ENCODE assay signal across 8 cellular contexts in the genomic region with DNA sequence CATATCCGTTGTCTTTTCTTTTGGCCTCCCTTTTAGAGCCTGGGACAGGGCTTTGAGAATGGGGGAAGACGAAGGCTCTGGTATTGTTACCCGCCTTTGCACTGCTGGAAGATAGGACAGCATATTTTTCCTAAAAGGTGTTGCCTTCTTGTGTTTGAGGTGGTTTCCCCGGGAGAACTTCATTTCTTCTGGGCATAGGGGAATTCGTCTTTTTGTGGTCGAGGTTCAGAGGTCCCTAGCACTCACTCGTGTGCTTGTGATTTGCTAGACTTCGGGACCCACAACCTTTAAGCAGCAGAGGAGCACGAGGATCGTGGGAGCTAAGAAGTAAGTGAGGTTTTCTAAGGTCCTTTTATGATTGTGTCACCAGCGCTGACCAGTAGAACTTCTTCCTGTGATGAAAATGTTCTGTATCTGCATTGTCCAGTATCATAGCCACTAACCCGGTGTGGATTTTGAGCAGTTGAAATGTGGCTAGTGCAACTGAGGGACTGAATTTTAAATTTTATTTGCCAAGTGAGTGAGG. TPM values are rescaled to one million over a fixed set of nuclear protein-coding genes. Genes with fewer than 3 reads are reported as not detected.
DNase-seq lines count a peak whose midpoint lies in the region; ATAC-seq, FAIRE-seq and TF ChIP-seq lines count a peak whose summit lies in the region.

No MANE protein-coding gene starts in this region.

- no peak for FAIRE-seq in HepG2 (lab: Jason Lieb, UNC)

- ATAC-seq in CD4-positive, alpha-beta T cell (ENCODE audit: poor library complexity) = peak; percentile 27
- peak; percentile 5 for ATAC-seq in HG03432 (IDR thresholded peaks at IDR 0.05; ENCODE audit: unreplicated experiment)
- ATAC-seq in HepG2 = peak; percentile 9
- no peak for ATAC-seq in HG02852 (IDR thresholded peaks at IDR 0.05; ENCODE audit: unreplicated experiment)

- CTCF ChIA-PET in CD4-positive, alpha-beta T cell (lab: Charles Lee) = interaction anchor here (0.5 kb wide), 1 partner anchor 91 kb away, joined by 3 read pairs; no protein-coding TSS in a partner anchor
- CTCF ChIA-PET in HepG2 (lab: Yijun Ruan, JAX; ENCODE audit: low intra/inter-chr PET ratio, low total read pairs) = interaction anchor here (1.1 kb wide), 1 partner anchor 213 kb away, joined by 3 read pairs; a partner anchor contains a TSS

- TSS peak; percentile 75 for BruUV-seq in HepG2 (replicated peaks; lab: Mats Ljungman, UMichigan)

- H3K4me1 Mint-ChIP-seq in CD4-positive, alpha-beta T cell (ENCODE audit: low read depth) = peaks cover 60% of the 10 kb centered on the region

- H3K9me3 Mint-ChIP-seq in CD4-positive, alpha-beta T cell = peaks cover 8% of the 10 kb centered on the region

- no peak for DNase-seq in CD4-positive, alpha-beta T cell
- DNase-seq in amniotic epithelial cell (ENCODE audit: low read depth) (peak; percentile 18), HepG2 (ENCODE audit: low spot score) (no peak), tibial nerve (ENCODE audit: low spot score in 2 of 2) (no peak), NCI-H774 (lab: John Stamatoyannopoulos, UW) (no peak), cerebellar cortex (ENCODE audit: low spot score) (no peak)

- POLR2A ChIA-PET in CD4-positive, alpha-beta T cell (lab: Charles Lee) = interaction anchor here (0.9 to 1.5 kb wide), 5 partner anchors 45 to 1549 kb away, joined by 3 to 5 read pairs (median 3); a partner anchor contains a TSS
- POLR2A ChIA-PET in HepG2 (lab: Yijun Ruan, JAX) = interaction anchor here (0.6 to 2.3 kb wide), 19 partner anchors 8 to 229 kb away, joined by 3 to 25 read pairs (median 4); a partner anchor contains a TSS

- TF ChIP-seq CTCF in CD4-positive, alpha-beta T cell (IDR thresholded peaks at IDR 0.05) = no peak
- TF ChIP-seq CTCF in HepG2 (CRISPR knock-in tag; IDR thresholded peaks at IDR 0.05) = no peak
- TF ChIP-seq CTCF in tibial nerve (IDR thresholded peaks at IDR 0.05) = no peak

- TF ChIP-seq EP300 in HepG2 (IDR thresholded peaks at IDR 0.05; ENCODE audit: low read depth in 2 of 2, low read length in 2 of 2) (no peak), HepG2 (CRISPR knock-in tag; IDR thresholded peaks at IDR 0.05; ENCODE audit: borderline replicate concordance) (no peak), tibial nerve (IDR thresholded peaks at IDR 0.05) (no peak)

- H3K79me2 ChIP-seq in HepG2 (ENCODE audit: insufficient read depth, low read length) = peaks cover 55% of the 10 kb centered on the region

- H4K20me1 ChIP-seq in HepG2 (ENCODE audit: insufficient read depth, low read length) = peaks cover 24% of the 10 kb centered on the region

- peak overlapping the region; percentile 94 for H3K4me3 Mint-ChIP-seq in CD4-positive, alpha-beta T cell

- H3K4me3 ChIP-seq in HepG2 (replicated peaks in 1 of 3; ENCODE audit: insufficient read depth in 1 of 3, low read depth in 2 of 3, low read length in 3 of 3) (peak overlapping the region; percentile 69 to 97 (median 87)), tibial nerve (peak overlapping the region; percentile 48 to 83 (median 65))

- H3K27me3 ChIP-seq in CD4-positive, alpha-beta T cell (ENCODE audit: control insufficient read depth, insufficient read depth, low read length) = no peaks in the 10 kb centered on the region
- H3K27me3 ChIP-seq in HepG2 (ENCODE audit: control insufficient read depth in 1 of 2, insufficient read depth in 2 of 2, low read length in 2 of 2) (no peaks in the 10 kb centered on the region; a peak in 1 of 5 replicates), tibial nerve (no peaks in the 10 kb centered on the region)

- intact Hi-C loops in CD4-positive, alpha-beta T cell (cut with DNase I, micrococcal nuclease) = loop anchor here (1.0 to 10.0 kb wide), 7 partner anchors 44 to 261 kb away; a partner anchor contains a TSS
- intact Hi-C loops in HepG2 (cut with micrococcal nuclease; ENCODE audit: unreplicated experiment) = loop anchor here (5.0 kb wide), 1 partner anchor 86 kb away; a partner anchor contains a TSS

- in situ Hi-C loops in HepG2 (cut with HindIII; ENCODE audit: extremely low pct_ligation_motif_present, low pct_unique_long_range_greater_than_20kb) = no loop called here

- H3K9me3 ChIP-seq in CD4-positive, alpha-beta T cell (ENCODE audit: control insufficient read depth, low read length) = peaks cover 4% of the 10 kb centered on the region
- H3K9me3 ChIP-seq in HepG2 (ENCODE audit: low read length) = no peaks in the 10 kb centered on the region
- peaks cover 0 to 30% (median 7%) of the 10 kb centered on the region in 4 donors for H3K9me3 ChIP-seq in tibial nerve

- peak overlapping the region; percentile 92 for H3K27ac Mint-ChIP-seq in CD4-positive, alpha-beta T cell

- no peak for TF ChIP-seq RAD21 in HepG2 (CRISPR knock-in tag; IDR thresholded peaks at IDR 0.05)

- peak overlapping the region; percentile 94 for H3K4me2 ChIP-seq in HepG2 (ENCODE audit: low read depth, low read length)

- peaks cover 48% of the 10 kb centered on the region for H3K36me3 Mint-ChIP-seq in CD4-positive, alpha-beta T cell (ENCODE audit: low read depth)

- H3K27me3 Mint-ChIP-seq in CD4-positive, alpha-beta T cell = no peaks in the 10 kb centered on the region

- H3K4me1 ChIP-seq in HepG2 (ENCODE audit: insufficient read depth, low read length) (peaks cover 50% of the 10 kb centered on the region), tibial nerve (peaks cover 0 to 34% (median 19%) of the 10 kb centered on the region in 4 donors)

- H3K36me3 ChIP-seq in HepG2 (replicated peaks in 1 of 2; ENCODE audit: control insufficient read depth in 1 of 2, insufficient read depth in 2 of 2, low read length in 2 of 2) (no peaks in the 10 kb centered on the region; a peak in 1 of 5 replicates), tibial nerve (no peaks in the 10 kb centered on the region)

- H3K9ac ChIP-seq in HepG2 (ENCODE audit: insufficient read depth, low read depth, low read length) = peak overlapping the region; percentile 88

- peak overlapping the region; percentile 79 for H2AFZ ChIP-seq in HepG2 (ENCODE audit: low read length)

- peak overlapping the region; percentile 56 for H3K27ac ChIP-seq in CD4-positive, alpha-beta T cell (ENCODE audit: low read depth, low read length)
- H3K27ac ChIP-seq in HepG2 (ENCODE audit: extremely low read length, insufficient read depth, low read length) (peak overlapping the region; percentile 57), tibial nerve (peak overlapping the region; percentile 39 to 82 (median 74))

- under 1% methylated on average over 12 of the region's 12 CpGs for WGBS in HepG2 (ENCODE audit: low lambda C conversion rate)
- 5% methylated on average over 12 of the region's 12 CpGs for WGBS in tibial nerve, 2 donors

- TF ChIP-seq POLR2A in HepG2 (IDR thresholded peaks at IDR 0.05; ENCODE audit: insufficient read depth in 1 of 2, low read depth in 2 of 2, low read length in 2 of 2) (no peak), tibial nerve (IDR thresholded peaks at IDR 0.05) (no peak)

RNA-seq across cellular contexts. Expression of a gene that starts 0.6 kb away (rescaled TPM):
- total RNA-seq in CD4-positive, alpha-beta T cell = 10 to 100 TPM; 13.6 to 14.1 TPM
- total RNA-seq in HepG2 (2016; rRNA removed; fragmentation: Illumina TruSeq; extraction: Trizol) (31.0 and 38.1 TPM in 2 replicates), tibial nerve (10 to 100 TPM; 29.9 to 52.0 (median 42.4) TPM)
- 16.0 and 19.8 TPM in 2 replicates for total RNA-seq in HepG2 (2016; cell fraction: cytosol; rRNA removed; fragmentation: Illumina TruSeq; extraction: Trizol; ENCODE audit: low read depth)
- 26.9 and 42.0 TPM in 2 replicates for total RNA-seq in HepG2 (2016; cell fraction: insoluble cytoplasmic fraction; rRNA removed; fragmentation: Illumina TruSeq; extraction: Trizol)
- 21.0 and 25.6 TPM in 2 replicates for total RNA-seq in HepG2 (2016; cell fraction: membrane; rRNA removed; fragmentation: Illumina TruSeq; extraction: Trizol)
- 41.8 and 49.3 TPM in 2 replicates for total RNA-seq in HepG2 (2016; cell fraction: nucleus; rRNA removed; fragmentation: Illumina TruSeq; extraction: Trizol)
- polyA plus RNA-seq in HepG2 (2011; rRNA removed) = 27.9 and 29.8 TPM in 2 replicates
- polyA plus RNA-seq in HepG2 (2011; cell fraction: cytosol; rRNA removed) = 13.4 and 17.0 TPM in 2 replicates
- 81.1 and 98.2 TPM in 2 replicates for polyA plus RNA-seq in HepG2 (2011; cell fraction: nucleus; rRNA removed)
- 22.2 and 36.6 TPM in 2 replicates for polyA plus RNA-seq in HepG2 (2012)
- 3.3 and 4.9 TPM in 2 replicates for polyA plus RNA-seq in HepG2 (2016; cell fraction: cytosol; fragmentation: Illumina TruSeq; extraction: Trizol; ENCODE audit: low read depth)
- 33.7 and 36.8 TPM in 2 replicates for polyA plus RNA-seq in HepG2 (2016; cell fraction: insoluble cytoplasmic fraction; fragmentation: Illumina TruSeq; extraction: Trizol; ENCODE audit: low read depth)
- 10.9 TPM in 2 replicates for polyA plus RNA-seq in HepG2 (2016; cell fraction: membrane; fragmentation: Illumina TruSeq; extraction: Trizol; ENCODE audit: low read depth)
- polyA plus RNA-seq in HepG2 (2016; cell fraction: nucleus; fragmentation: Illumina TruSeq; extraction: Trizol; ENCODE audit: insufficient read depth, low read depth) = 65.8 and 79.5 TPM in 2 replicates
- polyA minus RNA-seq in HepG2 (2011; rRNA and poly(A)+ RNA removed; ENCODE audit: low replicate concordance) = 19.0 and 22.7 TPM in 2 replicates
- 9.5 and 10.0 TPM in 2 replicates for polyA minus RNA-seq in HepG2 (2011; cell fraction: cytosol; rRNA and poly(A)+ RNA removed)
- polyA minus RNA-seq in HepG2 (2011; cell fraction: nucleus; rRNA and poly(A)+ RNA removed) = 57.8 and 73.6 TPM in 2 replicates

RNA-seq across cellular contexts. Expression of a gene that starts 45.4 kb away (rescaled TPM):
- total RNA-seq in CD4-positive, alpha-beta T cell = under 1 TPM; 0.47 to 0.91 TPM
- 3.0 and 3.8 TPM in 2 replicates for total RNA-seq in HepG2 (2016; rRNA removed; fragmentation: Illumina TruSeq; extraction: Trizol)
- 0.40 and 1.1 TPM in 2 replicates for total RNA-seq in HepG2 (2016; cell fraction: cytosol; rRNA removed; fragmentation: Illumina TruSeq; extraction: Trizol; ENCODE audit: low read depth)
- total RNA-seq in HepG2 (2016; cell fraction: insoluble cytoplasmic fraction; rRNA removed; fragmentation: Illumina TruSeq; extraction: Trizol) = 3.4 and 4.4 TPM in 2 replicates
- total RNA-seq in HepG2 (2016; cell fraction: membrane; rRNA removed; fragmentation: Illumina TruSeq; extraction: Trizol) = 2.0 TPM in 2 replicates
- 2.3 and 2.7 TPM in 2 replicates for total RNA-seq in HepG2 (2016; cell fraction: nucleus; rRNA removed; fragmentation: Illumina TruSeq; extraction: Trizol)
- 1.2 and 1.9 TPM in 2 replicates for polyA plus RNA-seq in HepG2 (2011; rRNA removed)
- 0.50 and 0.79 TPM in 2 replicates for polyA plus RNA-seq in HepG2 (2011; cell fraction: cytosol; rRNA removed)
- polyA plus RNA-seq in HepG2 (2011; cell fraction: nucleus; rRNA removed) = 0.61 and 0.88 TPM in 2 replicates
- polyA plus RNA-seq in HepG2 (2012) = 1.3 and 2.8 TPM in 2 replicates
- 0.28 and 0.31 TPM in 2 replicates for polyA plus RNA-seq in HepG2 (2016; cell fraction: cytosol; fragmentation: Illumina TruSeq; extraction: Trizol; ENCODE audit: low read depth)
- 3.4 and 5.5 TPM in 2 replicates for polyA plus RNA-seq in HepG2 (2016; cell fraction: insoluble cytoplasmic fraction; fragmentation: Illumina TruSeq; extraction: Trizol; ENCODE audit: low read depth)
- polyA plus RNA-seq in HepG2 (2016; cell fraction: membrane; fragmentation: Illumina TruSeq; extraction: Trizol; ENCODE audit: low read depth) = 0.83 and 1.1 TPM in 2 replicates
- polyA plus RNA-seq in HepG2 (2016; cell fraction: nucleus; fragmentation: Illumina TruSeq; extraction: Trizol; ENCODE audit: insufficient read depth, low read depth) = 3.8 and 3.9 TPM in 2 replicates
- 0.46 and 0.49 TPM in 2 replicates for polyA minus RNA-seq in HepG2 (2011; rRNA and poly(A)+ RNA removed; ENCODE audit: low replicate concordance)
- polyA minus RNA-seq in HepG2 (2011; cell fraction: cytosol; rRNA and poly(A)+ RNA removed) = 0.79 and 1.1 TPM in 2 replicates
- polyA minus RNA-seq in HepG2 (2011; cell fraction: nucleus; rRNA and poly(A)+ RNA removed) = 1.9 and 2.6 TPM in 2 replicates
- 1 to 10 TPM; 3.8 to 7.2 (median 4.7) TPM for total RNA-seq in tibial nerve

RNA-seq across cellular contexts. Expression of a gene that starts 45.4 kb away (rescaled TPM):
- 10 to 100 TPM; 24.6 to 28.1 TPM for total RNA-seq in CD4-positive, alpha-beta T cell
- total RNA-seq in HepG2 (2016; rRNA removed; fragmentation: Illumina TruSeq; extraction: Trizol) (62.7 and 98.5 TPM in 2 replicates), tibial nerve (10 to 100 TPM; 16.3 to 22.2 (median 19.8) TPM)
- total RNA-seq in HepG2 (2016; cell fraction: cytosol; rRNA removed; fragmentation: Illumina TruSeq; extraction: Trizol; ENCODE audit: low read depth) = 11.8 and 12.1 TPM in 2 replicates
- total RNA-seq in HepG2 (2016; cell fraction: insoluble cytoplasmic fraction; rRNA removed; fragmentation: Illumina TruSeq; extraction: Trizol) = 62.1 and 103 TPM in 2 replicates
- 36.3 and 39.5 TPM in 2 replicates for total RNA-seq in HepG2 (2016; cell fraction: membrane; rRNA removed; fragmentation: Illumina TruSeq; extraction: Trizol)
- 35.4 and 37.8 TPM in 2 replicates for total RNA-seq in HepG2 (2016; cell fraction: nucleus; rRNA removed; fragmentation: Illumina TruSeq; extraction: Trizol)
- polyA plus RNA-seq in HepG2 (2011; rRNA removed) = 51.9 and 54.5 TPM in 2 replicates
- 29.7 and 46.3 TPM in 2 replicates for polyA plus RNA-seq in HepG2 (2011; cell fraction: cytosol; rRNA removed)
- polyA plus RNA-seq in HepG2 (2011; cell fraction: nucleus; rRNA removed) = 16.8 and 22.2 TPM in 2 replicates
- polyA plus RNA-seq in HepG2 (2012) = 41.7 and 47.0 TPM in 2 replicates
- 13.4 and 13.7 TPM in 2 replicates for polyA plus RNA-seq in HepG2 (2016; cell fraction: cytosol; fragmentation: Illumina TruSeq; extraction: Trizol; ENCODE audit: low read depth)
- polyA plus RNA-seq in HepG2 (2016; cell fraction: insoluble cytoplasmic fraction; fragmentation: Illumina TruSeq; extraction: Trizol; ENCODE audit: low read depth) = 89.3 and 97.6 TPM in 2 replicates
- 26.6 and 27.4 TPM in 2 replicates for polyA plus RNA-seq in HepG2 (2016; cell fraction: membrane; fragmentation: Illumina TruSeq; extraction: Trizol; ENCODE audit: low read depth)
- 43.6 and 44.2 TPM in 2 replicates for polyA plus RNA-seq in HepG2 (2016; cell fraction: nucleus; fragmentation: Illumina TruSeq; extraction: Trizol; ENCODE audit: insufficient read depth, low read depth)
- polyA minus RNA-seq in HepG2 (2011; rRNA and poly(A)+ RNA removed; ENCODE audit: low replicate concordance) = 68.4 and 76.3 TPM in 2 replicates
- 27.5 and 32.2 TPM in 2 replicates for polyA minus RNA-seq in HepG2 (2011; cell fraction: cytosol; rRNA and poly(A)+ RNA removed)
- polyA minus RNA-seq in HepG2 (2011; cell fraction: nucleus; rRNA and poly(A)+ RNA removed) = 54.5 and 62.1 TPM in 2 replicates
